ENCODE assay signal across 8 cellular contexts in the genomic region with DNA sequence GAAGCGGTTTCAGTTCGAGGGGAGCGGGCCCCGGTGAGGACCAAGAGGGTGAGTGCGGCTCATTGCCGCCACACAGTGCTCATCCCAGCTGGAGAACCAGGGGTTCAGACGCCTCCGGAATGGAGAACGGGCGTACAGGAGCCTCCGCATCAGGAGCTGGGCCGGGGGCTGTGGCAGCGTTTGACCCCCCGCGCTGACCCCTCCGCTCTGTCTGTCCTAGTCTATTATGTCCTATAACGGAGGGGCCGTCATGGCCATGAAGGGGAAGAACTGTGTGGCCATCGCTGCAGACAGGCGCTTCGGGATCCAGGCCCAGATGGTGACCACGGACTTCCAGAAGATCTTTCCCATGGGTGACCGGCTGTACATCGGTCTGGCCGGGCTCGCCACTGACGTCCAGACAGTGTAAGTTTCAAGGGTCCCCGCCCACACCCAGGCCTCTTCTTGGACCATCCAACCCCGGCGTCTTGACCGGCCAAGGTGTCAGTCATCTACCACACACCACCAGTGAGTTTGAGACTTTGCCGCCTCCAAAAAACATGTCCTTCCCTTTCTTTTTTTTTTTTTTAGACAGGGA. TPM values are rescaled to one million over a fixed set of nuclear protein-coding genes. Genes with fewer than 3 reads are reported as not detected.
A peak's percentile ranks its signal among the peaks of the same experiment; 100 is the strongest.
DNase-seq lines count a peak whose midpoint lies in the region; ATAC-seq and TF ChIP-seq lines count a peak whose summit lies in the region.

No MANE protein-coding gene starts in this region.

- CTCF ChIA-PET in CD4-positive, alpha-beta memory T cell (lab: Charles Lee; ENCODE audit: partially characterized antibody), result interaction anchor here (0.9 to 1.4 kb wide), 3 partner anchors 18 to 77 kb away, joined by 4 to 10 read pairs (median 8); no protein-coding TSS in a partner anchor

- peaks cover 5 to 16% of the 10 kb centered on the region in 2 donors for H3K27me3 Mint-ChIP-seq in CD4-positive, alpha-beta memory T cell
- peaks cover 29% of the 10 kb centered on the region for H3K27me3 Mint-ChIP-seq in activated naive CD8-positive, alpha-beta T cell treated with anti-CD3 and anti-CD28 coated beads, Interleukin-2, amount 50 U/mL, for 24 hours

- H3K9me3 ChIP-seq in CD4-positive, alpha-beta memory T cell (ENCODE audit: control insufficient read depth in 1 of 2, low read length in 2 of 2), result no peaks in the 10 kb centered on the region
- H3K9me3 ChIP-seq in tibial nerve, result no peaks in the 10 kb centered on the region

- peak overlapping the region; percentile 84 for H3K27ac ChIP-seq in CD4-positive, alpha-beta memory T cell (ENCODE audit: low read depth, low read length)
- peak overlapping the region; percentile 39 to 93 (median 88) for H3K27ac ChIP-seq in tibial nerve

- ATAC-seq in HG02852 (IDR thresholded peaks at IDR 0.05; ENCODE audit: unreplicated experiment) (peak; percentile 9), left lobe of liver (peak; percentile 2)
- ATAC-seq in activated naive CD8-positive, alpha-beta T cell treated with anti-CD3 and anti-CD28 coated beads, Interleukin-2, amount 50 U/mL, for 24 hours, result peak; percentile 8

- peaks cover 18 to 36% of the 10 kb centered on the region in 2 donors for H3K36me3 Mint-ChIP-seq in CD4-positive, alpha-beta memory T cell
- H3K36me3 Mint-ChIP-seq in activated naive CD8-positive, alpha-beta T cell treated with anti-CD3 and anti-CD28 coated beads, Interleukin-2, amount 50 U/mL, for 24 hours (ENCODE audit: low read depth), result peaks cover 33% of the 10 kb centered on the region

- WGBS in tibial nerve, 2 donors, result 5 to 6% methylated on average over 32 of the region's 32 CpGs

- TF ChIP-seq CTCF in tibial nerve (IDR thresholded peaks at IDR 0.05), result no peak

- H3K9me3 Mint-ChIP-seq in CD4-positive, alpha-beta memory T cell, result peaks cover 0 to 14% (median 0%) of the 10 kb centered on the region in 8 donors
- H3K9me3 Mint-ChIP-seq in activated naive CD8-positive, alpha-beta T cell treated with anti-CD3 and anti-CD28 coated beads, Interleukin-2, amount 50 U/mL, for 24 hours, result no peaks in the 10 kb centered on the region

- POLR2A ChIA-PET in CD4-positive, alpha-beta memory T cell (lab: Charles Lee; ENCODE audit: partially characterized antibody), result interaction anchor here (0.8 to 5.5 kb wide), 13 partner anchors 9 to 447 kb away, joined by 4 to 50 read pairs (median 12); partner anchors contain the start of genes CISD3, CWC25, LASP1 and MLLT6

- DNase-seq in CD4-positive, alpha-beta memory T cell, result no peak
- no peak for DNase-seq in activated naive CD8-positive, alpha-beta T cell treated with anti-CD3 and anti-CD28 coated beads, Interleukin-2, amount 50 U/mL, for 24 hours
- no peak for DNase-seq in left lobe of liver (ENCODE audit: low spot score)
- DNase-seq in tibial nerve (ENCODE audit: low spot score in 2 of 2), result no peak
- no peak for DNase-seq in NAMALWA (ENCODE audit: low spot score)
- no peak for DNase-seq in NCI-H2171 treated with DMSO at 0.1 percent for 48 hours (lab: John Stamatoyannopoulos, UW)
- no peak for DNase-seq in SK-N-DZ (ENCODE audit: low spot score)

- no peak for TF ChIP-seq EP300 in tibial nerve (IDR thresholded peaks at IDR 0.05)

- H3K4me3 ChIP-seq in CD4-positive, alpha-beta memory T cell (ENCODE audit: low read length in 2 of 2), result peak overlapping the region; percentile 81 to 94
- peak overlapping the region; percentile 67 to 87 (median 76) for H3K4me3 ChIP-seq in tibial nerve

- peak overlapping the region; percentile 95 to 100 (median 99) for H3K4me3 Mint-ChIP-seq in CD4-positive, alpha-beta memory T cell
- peak overlapping the region; percentile 97 for H3K4me3 Mint-ChIP-seq in activated naive CD8-positive, alpha-beta T cell treated with anti-CD3 and anti-CD28 coated beads, Interleukin-2, amount 50 U/mL, for 24 hours

- peaks cover 19% of the 10 kb centered on the region for H3K36me3 ChIP-seq in CD4-positive, alpha-beta memory T cell (ENCODE audit: insufficient read depth, low read length)
- H3K36me3 ChIP-seq in tibial nerve, result peaks cover 0 to 41% (median 4%) of the 10 kb centered on the region in 3 donors

- intact Hi-C loops in CD4-positive, alpha-beta memory T cell (cut with micrococcal nuclease), result loop anchor here (1.0 to 5.0 kb wide), 10 partner anchors 25 to 400 kb away; partner anchors contain the start of genes CWC25, PIP4K2B and RPL23

- no peak for TF ChIP-seq POLR2A in tibial nerve (IDR thresholded peaks at IDR 0.05)

- peaks cover 21% of the 10 kb centered on the region for H3K27me3 ChIP-seq in CD4-positive, alpha-beta memory T cell (ENCODE audit: insufficient read depth, low read length)
- peaks cover 0 to 3% of the 10 kb centered on the region in 2 donors for H3K27me3 ChIP-seq in tibial nerve

- H3K4me1 ChIP-seq in CD4-positive, alpha-beta memory T cell (ENCODE audit: insufficient read depth, low read length), result peaks cover 52% of the 10 kb centered on the region
- H3K4me1 ChIP-seq in tibial nerve, result peaks cover 0 to 60% (median 41%) of the 10 kb centered on the region in 4 donors

- H3K4me1 Mint-ChIP-seq in CD4-positive, alpha-beta memory T cell, result peaks cover 24 to 57% (median 42%) of the 10 kb centered on the region in 4 donors
- peaks cover 59% of the 10 kb centered on the region for H3K4me1 Mint-ChIP-seq in activated naive CD8-positive, alpha-beta T cell treated with anti-CD3 and anti-CD28 coated beads, Interleukin-2, amount 50 U/mL, for 24 hours

- peak overlapping the region; percentile 93 to 100 (median 98) for H3K27ac Mint-ChIP-seq in CD4-positive, alpha-beta memory T cell
- peak overlapping the region; percentile 97 for H3K27ac Mint-ChIP-seq in activated naive CD8-positive, alpha-beta T cell treated with anti-CD3 and anti-CD28 coated beads, Interleukin-2, amount 50 U/mL, for 24 hours

RNA-seq across cellular contexts. Expression of gene PSMB3, which starts 0.5 kb away (rescaled TPM):
- 10 to 100 TPM; 93.5 to 99.0 TPM for total RNA-seq in CD4-positive, alpha-beta memory T cell
- polyA plus RNA-seq in CD4-positive, alpha-beta memory T cell, result 100 to 1,000 TPM; 391 to 517 TPM
- total RNA-seq in left lobe of liver, result 98.2 TPM
- total RNA-seq in tibial nerve, result 100 to 1,000 TPM in 3 of 4 donors, 10 to 100 TPM in 1; 88.8 to 146 (median 141) TPM
- 569 and 605 TPM in 2 replicates for polyA plus RNA-seq in SK-N-DZ (2014; cell fraction: cytosol; rRNA removed)
- 236 and 352 TPM in 2 replicates for polyA plus RNA-seq in SK-N-DZ (2014; cell fraction: nucleus; rRNA removed)

RNA-seq across cellular contexts. Expression of gene PCGF2, which starts 4.9 kb away (rescaled TPM):
- total RNA-seq in CD4-positive, alpha-beta memory T cell, result not detected
- not detected for polyA plus RNA-seq in CD4-positive, alpha-beta memory T cell
- total RNA-seq in left lobe of liver, result 4.4 TPM
- 10 to 100 TPM in 3 of 4 donors, 1 to 10 TPM in 1; 7.7 to 50.0 (median 17.6) TPM for total RNA-seq in tibial nerve
- polyA plus RNA-seq in SK-N-DZ (2014; cell fraction: cytosol; rRNA removed), result 13.8 and 15.0 TPM in 2 replicates
- polyA plus RNA-seq in SK-N-DZ (2014; cell fraction: nucleus; rRNA removed), result 16.6 and 33.3 TPM in 2 replicates

RNA-seq across cellular contexts. Expression of gene CISD3, which starts 22.9 kb away (rescaled TPM):
- 10 to 100 TPM; 12.5 to 13.5 TPM for total RNA-seq in CD4-positive, alpha-beta memory T cell
- polyA plus RNA-seq in CD4-positive, alpha-beta memory T cell, result 10 to 100 TPM; 55.3 to 57.6 TPM
- total RNA-seq in left lobe of liver, result 81.9 TPM
- total RNA-seq in tibial nerve, result 10 to 100 TPM; 10.2 to 19.2 (median 16.5) TPM
- polyA plus RNA-seq in SK-N-DZ (2014; cell fraction: cytosol; rRNA removed), result 4.1 and 5.9 TPM in 2 replicates
- polyA plus RNA-seq in SK-N-DZ (2014; cell fraction: nucleus; rRNA removed), result 5.0 TPM in 2 replicates

RNA-seq across cellular contexts. Expression of gene PIP4K2B, which starts 46.3 kb away (rescaled TPM):
- total RNA-seq in CD4-positive, alpha-beta memory T cell, result 10 to 100 TPM; 55.9 to 66.3 TPM
- 10 to 100 TPM; 10.2 to 16.6 TPM for polyA plus RNA-seq in CD4-positive, alpha-beta memory T cell
- 19.8 TPM for total RNA-seq in left lobe of liver
- total RNA-seq in tibial nerve, result 10 to 100 TPM; 47.9 to 79.0 (median 74.8) TPM
- 55.3 and 64.1 TPM in 2 replicates for polyA plus RNA-seq in SK-N-DZ (2014; cell fraction: cytosol; rRNA removed)
- 60.6 and 62.5 TPM in 2 replicates for polyA plus RNA-seq in SK-N-DZ (2014; cell fraction: nucleus; rRNA removed)

RNA-seq across cellular contexts. Expression of gene MLLT6, which starts 47.9 kb away (rescaled TPM):
- 100 to 1,000 TPM; 493 to 505 TPM for total RNA-seq in CD4-positive, alpha-beta memory T cell
- polyA plus RNA-seq in CD4-positive, alpha-beta memory T cell, result 10 to 100 TPM in 1 of 2 donors, 1 to 10 TPM in 1; 3.0 to 14.1 TPM
- total RNA-seq in left lobe of liver (29.5 TPM), tibial nerve (100 to 1,000 TPM in 2 of 4 donors, 10 to 100 TPM in 2; 83.9 to 185 (median 116) TPM)
- 24.7 and 25.6 TPM in 2 replicates for polyA plus RNA-seq in SK-N-DZ (2014; cell fraction: cytosol; rRNA removed)
- polyA plus RNA-seq in SK-N-DZ (2014; cell fraction: nucleus; rRNA removed), result 88.4 and 109 TPM in 2 replicates
